ENCODE assay signal across 18 cellular contexts in genomic region chr1:156619582-156619955, GRCh38. TPM values are rescaled to one million over a fixed set of nuclear protein-coding genes. Genes with fewer than 3 reads are reported as not detected.
DNase-seq lines count a peak whose midpoint lies in the region; ATAC-seq and TF ChIP-seq lines count a peak whose summit lies in the region.
"Had no signal": no experiment of that assay in that cellular context is flagged by ENCODE, and none has a peak within 500 bp of the region (broad histone marks: within the 10 kb centered on the region; RNA-seq: fewer than 3 reads in every experiment).

No MANE protein-coding gene starts in this region.

- H3K4me3 ChIP-seq in KMS-11 (IDR thresholded peaks at IDR 0.05; ENCODE audit: insufficient read depth, low read depth, low read length) (no peak overlapping the region), neural cell (ENCODE audit: low read length) (no peak overlapping the region), upper lobe of left lung (no peak overlapping the region)
- H3K4me3 ChIP-seq: BLaER1 treated with 17β-estradiol and CSF1 and Interleukin-3, amounts not matched to agents 10 nM and 100 nM; SK-N-MC had no signal

- no peak for TF ChIP-seq RAD21 in neural cell (conservative IDR thresholded peaks at IDR 0.05)

- H2AFZ ChIP-seq in KMS-11 (ENCODE audit: low read depth) (no peak overlapping the region), neural cell (ENCODE audit: low read depth, low read length) (no peak overlapping the region)
- H2AFZ ChIP-seq: GM23338 had no signal

- H3K4me2 ChIP-seq in KMS-11 (no peak overlapping the region), neural cell (ENCODE audit: low read length) (no peak overlapping the region)

- 19 to 27% methylated on average over 6 of the region's 6 CpGs for WGBS in upper lobe of left lung, 2 donors

- H3K9ac ChIP-seq in KMS-11 (no peak overlapping the region), neural cell (ENCODE audit: low read length) (no peak overlapping the region)
- H3K9ac ChIP-seq: BLaER1 treated with 17β-estradiol and CSF1 and Interleukin-3, amounts not matched to agents 10 nM and 100 nM had no signal

- no peaks in the 10 kb centered on the region for H3F3A ChIP-seq in neural cell (ENCODE audit: insufficient read depth, low read length, poor library complexity, severe bottlenecking)

- no peaks in the 10 kb centered on the region for H3K79me2 ChIP-seq in KMS-11 (ENCODE audit: insufficient read depth, low read depth)
- H3K79me2 ChIP-seq in neural cell (replicated peaks; ENCODE audit: insufficient read depth, low read length), result no peaks in the 10 kb centered on the region

- no peaks in the 10 kb centered on the region for H3K36me3 ChIP-seq in KMS-11 (ENCODE audit: insufficient read depth)
- no peaks in the 10 kb centered on the region for H3K36me3 ChIP-seq in neural cell (ENCODE audit: insufficient read depth, low read length)
- no peaks in the 10 kb centered on the region for H3K36me3 ChIP-seq in upper lobe of left lung
- H3K36me3 ChIP-seq: BLaER1 treated with 17β-estradiol and CSF1 and Interleukin-3, amounts not matched to agents 10 nM and 100 nM had no signal

- no peak for DNase-seq in caudate nucleus (lab: John Stamatoyannopoulos, UW)
- DNase-seq in NCI-H69 (lab: John Stamatoyannopoulos, UW), result no peak
- DNase-seq in HFFc6, result no peak
- no peak for DNase-seq in upper lobe of left lung
- DNase-seq: DMS79, NCI-H1417 treated with DMSO at 0.1 percent for 48 hours, NCI-H187 treated with DMSO at 0.1 percent for 48 hours had no signal

- no peak overlapping the region for H3K4me3 Mint-ChIP-seq in HFFc6
- H3K4me3 Mint-ChIP-seq: T-cell had no signal

- H4K20me1 ChIP-seq in KMS-11 (ENCODE audit: insufficient read depth) (no peaks in the 10 kb centered on the region), neural cell (ENCODE audit: insufficient read depth) (no peaks in the 10 kb centered on the region)

- H3K27me3 Mint-ChIP-seq in HFFc6 (ENCODE audit: insufficient read depth), result peaks cover 49% of the 10 kb centered on the region

- no peak overlapping the region for H3K27ac ChIP-seq in C4-2B
- no peak overlapping the region for H3K27ac ChIP-seq in KMS-11
- peak overlapping the region; percentile 85 for H3K27ac ChIP-seq in caudate nucleus (ENCODE audit: low read depth, low read length)
- H3K27ac ChIP-seq in neural cell (ENCODE audit: low read length), result no peak overlapping the region
- H3K27ac ChIP-seq in upper lobe of left lung, result no peak overlapping the region
- H3K27ac ChIP-seq: BLaER1 treated with 17β-estradiol and CSF1 and Interleukin-3, amounts not matched to agents 10 nM and 100 nM; SK-N-MC had no signal

- peaks cover 9% of the 10 kb centered on the region for H3K4me1 ChIP-seq in KMS-11 (ENCODE audit: low read depth, poor library complexity, severe bottlenecking)
- peaks cover 14 to 22% (median 18%) of the 10 kb centered on the region in 4 donors for H3K4me1 ChIP-seq in upper lobe of left lung

- no peaks in the 10 kb centered on the region for H3K36me3 Mint-ChIP-seq in HFFc6 (ENCODE audit: low read depth)
- H3K36me3 Mint-ChIP-seq: T-cell had no signal

- TF ChIP-seq EP300 in neural cell (conservative IDR thresholded peaks at IDR 0.05; ENCODE audit: poor library complexity, severe bottlenecking) (no peak), upper lobe of left lung (IDR thresholded peaks at IDR 0.05) (no peak)

- H3K9me3 ChIP-seq in neural cell (ENCODE audit: low read length), result no peaks in the 10 kb centered on the region
- no peaks in the 10 kb centered on the region for H3K9me3 ChIP-seq in upper lobe of left lung
- H3K9me3 ChIP-seq: BLaER1 treated with 17β-estradiol and CSF1 and Interleukin-3, amounts not matched to agents 10 nM and 100 nM had no signal

- no peak for ATAC-seq in upper lobe of left lung (ENCODE audit: low FRiP score in 2 of 2)
- ATAC-seq in GM18909 (IDR thresholded peaks at IDR 0.05; ENCODE audit: poor library complexity, unreplicated experiment), result no peak
- ATAC-seq: Right ventricle myocardium inferior, T-cell had no signal

- no peaks in the 10 kb centered on the region for H3K9me2 ChIP-seq in neural cell (ENCODE audit: insufficient read depth, low read length)

- H3K27ac Mint-ChIP-seq in HFFc6, result no peak overlapping the region
- H3K27ac Mint-ChIP-seq: GM23338, T-cell had no signal

- no peak for TF ChIP-seq POLR2A in upper lobe of left lung (IDR thresholded peaks at IDR 0.05)

- no peaks in the 10 kb centered on the region for H3K9me3 Mint-ChIP-seq in HFFc6
- H3K9me3 Mint-ChIP-seq: GM23338, T-cell had no signal

- H3K27me3 ChIP-seq in KMS-11 (ENCODE audit: insufficient read depth, low read depth) (peaks cover 100% of the 10 kb centered on the region), neural cell (ENCODE audit: insufficient read depth, low read depth, low read length) (peaks cover 53% of the 10 kb centered on the region), upper lobe of left lung (peaks cover 0 to 13% (median 10%) of the 10 kb centered on the region in 4 donors)

- TF ChIP-seq CTCF in C4-2B (conservative IDR thresholded peaks at IDR 0.05), result peak; percentile 40
- TF ChIP-seq CTCF in KMS-11 (conservative IDR thresholded peaks at IDR 0.05; ENCODE audit: low read depth, low read length), result peak; percentile 12; the same call in 1 of the 2 replicates
- TF ChIP-seq CTCF in neural cell (IDR thresholded peaks at IDR 0.05; ENCODE audit: poor library complexity, severe bottlenecking), result peak; percentile 5
- no peak for TF ChIP-seq CTCF in HFFc6 (IDR thresholded peaks at IDR 0.05)
- no peak for TF ChIP-seq CTCF in upper lobe of left lung (IDR thresholded peaks at IDR 0.05)

- peaks cover 10% of the 10 kb centered on the region for H3K4me1 Mint-ChIP-seq in HFFc6 (ENCODE audit: low read depth)

TF ChIP-seq in neural cell, 6 proteins besides CTCF, POLR2A, EP300 and RAD21:
- no peak for TF ChIP-seq TAF1 (IDR thresholded peaks at IDR 0.05; ENCODE audit: low read depth)
- no peak for TF ChIP-seq POLR2AphosphoS5 (IDR thresholded peaks at IDR 0.05)
- TF ChIP-seq SMC3 (conservative IDR thresholded peaks at IDR 0.05; ENCODE audit: poor library complexity), result no peak
- no peak for TF ChIP-seq MXI1 (conservative IDR thresholded peaks at IDR 0.05; ENCODE audit: poor library complexity, severe bottlenecking)
- no peak for TF ChIP-seq EZH2 (IDR thresholded peaks at IDR 0.05; ENCODE audit: borderline replicate concordance, insufficient read depth, low read length, poor library complexity, severe bottlenecking)
- TF ChIP-seq REST (IDR thresholded peaks at IDR 0.05; ENCODE audit: borderline replicate concordance), result no peak

RNA-seq across cellular contexts. Expression of gene HAPLN2, which starts 0.4 kb away (rescaled TPM):
- polyA plus RNA-seq in neural cell, result 22.9 and 24.6 TPM in 2 replicates
- polyA minus RNA-seq in neural cell, result 3.4 TPM in 2 replicates
- not detected for total RNA-seq in HFFc6 (2021; fragmentation: NEBNext Ultra II Directional; extraction: Animal tissue kit (Norgen Biotek cat#: 25700))
- 1 to 10 TPM in 1 of 6 donors, under 1 TPM in 2, not detected in 3; 0.14 to 5.0 (median 0.37) TPM for total RNA-seq in upper lobe of left lung
- total RNA-seq: A673, GM23338, M059J had no signal

RNA-seq across cellular contexts. Expression of gene GPATCH4, which starts 18.3 kb away (rescaled TPM):
- polyA plus RNA-seq in neural cell, result 1.3 and 3.9 TPM in 2 replicates
- polyA minus RNA-seq in neural cell, result 3.2 and 5.2 TPM in 2 replicates
- 10 to 100 TPM; 25.0 to 35.8 (median 32.7) TPM for total RNA-seq in HFFc6 (2021; fragmentation: NEBNext Ultra II Directional; extraction: Animal tissue kit (Norgen Biotek cat#: 25700))
- total RNA-seq in upper lobe of left lung, result 10 to 100 TPM in 5 of 6 donors, 1 to 10 TPM in 1; 5.7 to 26.2 (median 19.4) TPM

RNA-seq across cellular contexts. Expression of gene BCAN, which starts 22.3 kb away (rescaled TPM):
- 0.58 TPM in 1 of 2 replicates, not detected in the other for polyA plus RNA-seq in neural cell
- polyA minus RNA-seq in neural cell, result not detected in 2 replicates
- total RNA-seq in HFFc6 (2021; fragmentation: NEBNext Ultra II Directional; extraction: Animal tissue kit (Norgen Biotek cat#: 25700)), result not detected
- total RNA-seq in upper lobe of left lung, result under 1 TPM in 2 of 6 donors, not detected in 4; 0.11 to 0.13 TPM
- total RNA-seq: A673, M059J, T-cell had no signal

RNA-seq across cellular contexts. Expression of gene NAXE, which starts 28.0 kb away (rescaled TPM):
- polyA plus RNA-seq in neural cell, result 95.7 and 111 TPM in 2 replicates
- polyA minus RNA-seq in neural cell, result 63.9 and 65.7 TPM in 2 replicates
- total RNA-seq in HFFc6 (2021; fragmentation: NEBNext Ultra II Directional; extraction: Animal tissue kit (Norgen Biotek cat#: 25700)), result 10 to 100 TPM; 73.9 to 83.9 (median 76.7) TPM
- 10 to 100 TPM; 46.1 to 81.1 (median 60.0) TPM for total RNA-seq in upper lobe of left lung

RNA-seq across cellular contexts. Expression of gene TTC24, which starts 40.0 kb away (rescaled TPM):
- not detected in 2 replicates for polyA plus RNA-seq in neural cell
- not detected in 2 replicates for polyA minus RNA-seq in neural cell
- total RNA-seq in HFFc6 (2021; fragmentation: NEBNext Ultra II Directional; extraction: Animal tissue kit (Norgen Biotek cat#: 25700)), result not detected
- total RNA-seq in upper lobe of left lung, result under 1 TPM in 1 of 6 donors, not detected in 5; 0.20 TPM
- total RNA-seq: A673, GM23338, M059J, Right ventricle myocardium inferior had no signal
- polyA plus RNA-seq: GM23338 had no signal

Comparison
In these comparisons a context has a peak if more than half of its experiments do, and no peak if none do; other contexts are left out.
1. CTCF ChIP-seq: peak in C4-2B (single experiment), KMS-11 (single experiment) and neural cell (single experiment); none in HFFc6 (single experiment) and upper lobe of left lung (0 of 6).